Comparison of ENCODE assay signal across 20 cellular contexts in genomic region chr17:78039581-78039980, GRCh38.
DNase-seq lines count a peak whose midpoint lies in the region; ATAC-seq and TF ChIP-seq lines count a peak whose summit lies in the region.
"Had no signal": no experiment of that assay in that cellular context is flagged by ENCODE, and none has a peak within 500 bp of the region (broad histone marks: within the 10 kb centered on the region; RNA-seq: fewer than 3 reads in every experiment).

No MANE protein-coding gene starts in this region.

- H3K27me3 ChIP-seq in right cardiac atrium (ENCODE audit: control insufficient read depth, insufficient read depth) (no peaks in the 10 kb centered on the region), mammary epithelial cell (ENCODE audit: insufficient read depth, low read length) (no peaks in the 10 kb centered on the region), uterus (no peaks in the 10 kb centered on the region)
- H3K27me3 ChIP-seq: cardiac muscle cell, sigmoid colon had no signal

- peak overlapping the region; percentile 18 for H2AFZ ChIP-seq in mammary epithelial cell (ENCODE audit: low read depth, low read length)

- H3K27ac Mint-ChIP-seq in naive thymus-derived CD8-positive, alpha-beta T cell: peak overlapping the region; percentile 42 to 88 (median 70)
- H3K27ac Mint-ChIP-seq: activated CD4-positive, alpha-beta T cell treated with anti-CD3 and anti-CD28 coated beads, Interleukin-2, amount 10 ng/mL, durations not matched to agents 24 days and 14 days; endodermal cell had no signal

- no peaks in the 10 kb centered on the region for H3K27me3 Mint-ChIP-seq in naive thymus-derived CD8-positive, alpha-beta T cell
- H3K27me3 Mint-ChIP-seq: activated CD4-positive, alpha-beta T cell treated with anti-CD3 and anti-CD28 coated beads, Interleukin-2, amount 10 ng/mL, durations not matched to agents 24 days and 14 days; activated naive CD8-positive, alpha-beta T cell treated with anti-CD3 and anti-CD28 coated beads, Interleukin-2, amount 50 U/mL, for 24 hours had no signal

- intact Hi-C loops in right cardiac atrium (cut with DNase I): no loop called here
- intact Hi-C loops in cardiac septum (cut with DNase I): loop anchor here (5.0 kb wide), 1 partner anchor 38 kb away; no protein-coding TSS in a partner anchor
- intact Hi-C loops in mammary epithelial cell (cut with micrococcal nuclease): no loop called here
- intact Hi-C loops in uterus (cut with DNase I; ENCODE audit: low total_unique reads): no loop called here

- in situ Hi-C loops in mammary epithelial cell (cut with MboI; ENCODE audit: low sequenced_read_pairs in 2 of 2): no loop called here

- no peak for ATAC-seq in right cardiac atrium
- no peak for ATAC-seq in naive thymus-derived CD8-positive, alpha-beta T cell
- ATAC-seq in activated CD4-positive, CD25-positive, alpha-beta regulatory T cell treated with anti-CD3 and anti-CD28 coated beads, Interleukin-2, amount 50 U/mL, for 24 hours: no peak
- ATAC-seq: activated naive CD8-positive, alpha-beta T cell treated with anti-CD3 and anti-CD28 coated beads, Interleukin-2, amount 50 U/mL, for 24 hours; activated T-cell treated with anti-CD3 and anti-CD28 coated beads, Interleukin-2, amount 50 U/mL, for 4 hours; HCT116 had no signal

- H3K4me2 ChIP-seq in mammary epithelial cell (ENCODE audit: insufficient read depth, low read depth, low read length): no peak overlapping the region

- TF ChIP-seq CTCF in mammary epithelial cell (conservative IDR thresholded peaks at IDR 0.05 in 1 of 2, IDR thresholded peaks at IDR 0.05 in 1 of 2; ENCODE audit: extremely low read depth in 1 of 2, insufficient read depth in 1 of 2, low read depth in 1 of 2, low read length in 2 of 2) (no peak), uterus (IDR thresholded peaks at IDR 0.05) (no peak)

- H3K79me2 ChIP-seq in mammary epithelial cell (ENCODE audit: insufficient read depth, low read length): peaks cover 3% of the 10 kb centered on the region

- no peaks in the 10 kb centered on the region for H3K36me3 ChIP-seq in mammary epithelial cell (ENCODE audit: insufficient read depth, low read length)
- no peaks in the 10 kb centered on the region for H3K36me3 ChIP-seq in uterus

- H3K27ac ChIP-seq in right cardiac atrium (ENCODE audit: low read length) (peak overlapping the region; percentile 29), mammary epithelial cell (ENCODE audit: insufficient read depth, low read depth, low read length) (no peak overlapping the region), uterus (peak overlapping the region; percentile 90 to 92)
- H3K27ac ChIP-seq: cardiac muscle cell had no signal

- H3K9me3 ChIP-seq in right cardiac atrium (ENCODE audit: control insufficient read depth, low read length) (no peaks in the 10 kb centered on the region), mammary epithelial cell (replicated peaks; ENCODE audit: insufficient read depth, low read length) (no peaks in the 10 kb centered on the region), uterus (no peaks in the 10 kb centered on the region)
- H3K9me3 ChIP-seq: sigmoid colon, thoracic aorta had no signal

- H3K4me3 Mint-ChIP-seq in naive thymus-derived CD8-positive, alpha-beta T cell: peak overlapping the region in 2 of 10 donors; percentile 18
- H3K4me3 Mint-ChIP-seq: endodermal cell had no signal

- DNase-seq in right cardiac atrium (no peak), cardiac septum (ENCODE audit: low spot score) (no peak), mammary epithelial cell (no peak), uterus (no peak), DMS 273 treated with DMSO at 0.1 percent for 48 hours (lab: John Stamatoyannopoulos, UW) (no peak), NCI-H2171 (lab: John Stamatoyannopoulos, UW) (no peak)
- no peak for DNase-seq in naive thymus-derived CD8-positive, alpha-beta T cell
- DNase-seq: activated CD4-positive, alpha-beta T cell treated with anti-CD3 and anti-CD28 coated beads, Interleukin-2, amount 10 ng/mL, durations not matched to agents 24 days and 14 days; activated naive CD8-positive, alpha-beta T cell treated with anti-CD3 and anti-CD28 coated beads, Interleukin-2, amount 50 U/mL, for 24 hours; activated T-cell treated with anti-CD3 and anti-CD28 coated beads, Interleukin-2, amount 50 U/mL, for 4 hours; endodermal cell; foreskin fibroblast; NCI-H187; sigmoid colon; T1000 had no signal

- H3K4me3 ChIP-seq in right cardiac atrium (ENCODE audit: low read length) (no peak overlapping the region), mammary epithelial cell (replicated peaks in 1 of 3; ENCODE audit: insufficient read depth in 1 of 3, low read depth in 2 of 3, low read length in 3 of 3) (no peak overlapping the region), uterus (no peak overlapping the region)
- H3K4me3 ChIP-seq: cardiac muscle cell, lung had no signal

- POLR2A ChIA-PET in naive thymus-derived CD8-positive, alpha-beta T cell (lab: Charles Lee): no interaction called here

- 90% methylated on average over 5 of the region's 5 CpGs for WGBS in right cardiac atrium
- 54% methylated on average over 4 of the region's 5 CpGs for WGBS in mammary epithelial cell (ENCODE audit: low coverage, missing lambda C conversion rate)

- BruUV-seq in mammary epithelial cell (replicated peaks; lab: Mats Ljungman, UMichigan): no TSS peak

- no peaks in the 10 kb centered on the region for H4K20me1 ChIP-seq in mammary epithelial cell (ENCODE audit: insufficient read depth, low read length)

- no peaks in the 10 kb centered on the region for H3K9me3 Mint-ChIP-seq in naive thymus-derived CD8-positive, alpha-beta T cell
- H3K9me3 Mint-ChIP-seq: activated CD4-positive, alpha-beta T cell treated with anti-CD3 and anti-CD28 coated beads, Interleukin-2, amount 10 ng/mL, durations not matched to agents 24 days and 14 days; activated naive CD8-positive, alpha-beta T cell treated with anti-CD3 and anti-CD28 coated beads, Interleukin-2, amount 50 U/mL, for 24 hours; activated T-cell treated with anti-CD3 and anti-CD28 coated beads, Interleukin-2, amount 50 U/mL, for 4 hours; endodermal cell had no signal

- CTCF ChIA-PET in mammary epithelial cell (lab: Charles Lee; ENCODE audit: low non-redundant PET): no interaction called here

- dilution Hi-C loops in mammary epithelial cell (cut with HindIII; ENCODE audit: low sequenced_read_pairs): loop anchor here (5.0 kb wide), 3 partner anchors 57 to 103 kb away; no protein-coding TSS in a partner anchor

- H3K36me3 Mint-ChIP-seq in naive thymus-derived CD8-positive, alpha-beta T cell: peaks cover 5 to 74% (median 15%) of the 10 kb centered on the region in 3 donors

- H3K4me1 ChIP-seq in right cardiac atrium (ENCODE audit: control insufficient read depth, insufficient read depth, low read length): peaks cover 8% of the 10 kb centered on the region
- peaks cover 37% of the 10 kb centered on the region for H3K4me1 ChIP-seq in mammary epithelial cell (ENCODE audit: insufficient read depth, low read length)
- peaks cover 0 to 14% of the 10 kb centered on the region in 2 donors for H3K4me1 ChIP-seq in uterus

- H3K4me1 Mint-ChIP-seq in naive thymus-derived CD8-positive, alpha-beta T cell: peaks cover 26 to 60% (median 44%) of the 10 kb centered on the region in 4 donors
- H3K4me1 Mint-ChIP-seq: endodermal cell had no signal

- no peak for TF ChIP-seq POLR2A in uterus (IDR thresholded peaks at IDR 0.05)

- H3K9ac ChIP-seq in mammary epithelial cell (ENCODE audit: insufficient read depth, low read length): no peak overlapping the region
